In genomic region chr7:85583225-85583672, GRCh38 we compare ENCODE assay signal across 26 cellular contexts.
"Had no signal": no experiment of that assay in that cellular context is flagged by ENCODE, and none has a peak within 500 bp of the region (broad histone marks: within the 10 kb centered on the region; RNA-seq: fewer than 3 reads in every experiment).

No MANE protein-coding gene starts in this region.

- H3K4me3 Mint-ChIP-seq: immature natural killer cell; naive B cell; natural killer cell; nephron progenitor cell; stimulated activated naive B cell treated with anti-CD40 and anti-IgM and Interleukin-4, amounts not matched to agents 10 μg/mL and 1 μg/mL and 100 μg/mL, for 72 hours had no signal

- H3K4me1 ChIP-seq: left lung, lower lobe of right lung, right atrium auricular region, right lobe of liver, stomach, testis, transverse colon, upper lobe of left lung, vagina had no signal

- H3K36me3 Mint-ChIP-seq: immature natural killer cell; naive B cell; natural killer cell; stimulated activated naive B cell treated with anti-CD40 and anti-IgM and Interleukin-4, amounts not matched to agents 10 μg/mL and 1 μg/mL and 100 μg/mL, for 72 hours had no signal

- H3K27me3 ChIP-seq: left lung, ovary, right atrium auricular region, right lobe of liver, stomach, testis, thyroid gland, transverse colon, upper lobe of left lung, vagina had no signal

- H3K4me1 Mint-ChIP-seq: immature natural killer cell; naive B cell; natural killer cell; nephron progenitor cell; stimulated activated naive B cell treated with anti-CD40 and anti-IgM and Interleukin-4, amounts not matched to agents 10 μg/mL and 1 μg/mL and 100 μg/mL, for 72 hours had no signal

- H3K27me3 Mint-ChIP-seq: naive B cell; stimulated activated naive B cell treated with anti-CD40 and anti-IgM and Interleukin-4, amounts not matched to agents 10 μg/mL and 1 μg/mL and 100 μg/mL, for 72 hours had no signal

- DNase-seq: hypothalamus; immature natural killer cell; kidney; left colon; left lung; lower lobe of right lung; mammary epithelial cell; mesenchymal stem cell; naive B cell; natural killer cell; nephron progenitor cell; ovary; right lobe of liver; stimulated activated CD4-positive, alpha-beta T cell treated with anti-CD3 and anti-CD28 coated beads, Interleukin-1b, Interleukin-23, amount 100 ng/mL, for 48 hours; stimulated activated CD4-positive, alpha-beta T cell treated with anti-CD3 and anti-CD28 coated beads, Interleukin-2, amount 100 ng/mL, for 48 hours; stimulated activated naive B cell treated with anti-CD40 and anti-IgM and Interleukin-4, amounts not matched to agents 10 μg/mL and 1 μg/mL and 100 μg/mL, for 72 hours; stimulated activated naive CD8-positive, alpha-beta T cell treated with anti-CD3 and anti-CD28 coated beads, Interleukin-15, Interleukin-2, amounts not matched to agents 100 U/mL and 50 U/mL, for 24 hours; stomach; testis; thyroid gland; transverse colon; upper lobe of left lung had no signal

- H3K9me3 Mint-ChIP-seq: naive B cell; nephron progenitor cell; stimulated activated naive B cell treated with anti-CD40 and anti-IgM and Interleukin-4, amounts not matched to agents 10 μg/mL and 1 μg/mL and 100 μg/mL, for 72 hours had no signal

- H3K36me3 ChIP-seq: left lung, lower lobe of right lung, ovary, right atrium auricular region, right lobe of liver, stomach, thyroid gland, transverse colon, upper lobe of left lung, vagina had no signal

- H3K27ac Mint-ChIP-seq: immature natural killer cell; naive B cell; natural killer cell; nephron progenitor cell; progenitor cell of endocrine pancreas; stimulated activated naive B cell treated with anti-CD40 and anti-IgM and Interleukin-4, amounts not matched to agents 10 μg/mL and 1 μg/mL and 100 μg/mL, for 72 hours had no signal

- H3K4me3 ChIP-seq: left lung, lower lobe of right lung, ovary, right atrium auricular region, right lobe of liver, smooth muscle cell, stomach, testis, thyroid gland, transverse colon, upper lobe of left lung, vagina had no signal

- ATAC-seq: left colon; left lung; lower lobe of right lung; natural killer cell; right lobe of liver; stimulated activated naive B cell treated with anti-CD40 and anti-IgM and Interleukin-4, amounts not matched to agents 10 μg/mL and 1 μg/mL and 100 μg/mL, for 72 hours; stimulated activated naive CD8-positive, alpha-beta T cell treated with anti-CD3 and anti-CD28 coated beads, Interleukin-15, Interleukin-2, amounts not matched to agents 100 U/mL and 50 U/mL, for 24 hours had no signal

- H3K9me3 ChIP-seq: left lung, lower lobe of right lung, ovary, right atrium auricular region, right lobe of liver, stomach, testis, thyroid gland, transverse colon, upper lobe of left lung, vagina had no signal

- H3K27ac ChIP-seq: left lung, lower lobe of right lung, ovary, right atrium auricular region, right lobe of liver, stomach, testis, thyroid gland, transverse colon, upper lobe of left lung, vagina had no signal
